8 cellular contexts compared by ENCODE assay signal in the genomic region with DNA sequence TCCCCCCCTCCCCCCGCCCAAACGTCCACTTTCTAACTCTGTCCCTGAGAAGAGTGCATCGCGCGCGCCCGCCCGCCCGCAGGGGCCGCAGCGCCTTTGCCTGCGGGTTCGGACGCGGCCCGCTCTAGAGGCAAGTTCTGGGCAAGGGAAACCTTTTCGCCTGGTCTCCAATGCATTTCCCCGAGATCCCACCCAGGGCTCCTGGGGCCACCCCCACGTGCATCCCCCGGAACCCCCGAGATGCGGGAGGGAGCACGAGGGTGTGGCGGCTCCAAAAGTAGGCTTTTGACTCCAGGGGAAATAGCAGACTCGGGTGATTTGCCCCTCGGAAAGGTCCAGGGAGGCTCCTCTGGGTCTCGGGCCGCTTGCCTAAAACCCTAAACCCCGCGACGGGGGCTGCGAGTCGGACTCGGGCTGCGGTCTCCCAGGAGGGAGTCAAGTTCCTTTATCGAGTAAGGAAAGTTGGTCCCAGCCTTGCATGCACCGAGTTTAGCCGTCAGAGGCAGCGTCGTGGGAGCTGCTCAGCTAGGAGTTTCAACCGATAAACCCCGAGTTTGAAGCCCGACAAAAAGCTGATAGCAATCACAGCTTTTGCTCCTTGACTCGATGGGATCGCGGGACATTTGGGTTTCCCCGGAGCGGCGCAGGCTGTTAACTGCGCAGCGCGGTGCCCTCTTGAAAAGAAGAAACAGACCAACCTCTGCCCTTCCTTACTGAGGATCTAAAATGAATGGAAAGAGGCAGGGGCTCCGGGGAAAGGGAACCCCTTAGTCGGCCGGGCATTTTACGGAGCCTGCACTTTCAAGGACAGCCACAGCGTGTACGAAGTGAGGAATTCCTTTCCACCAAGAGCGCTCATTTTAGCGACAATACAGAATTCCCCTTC.
A peak's percentile ranks its signal among the peaks of the same experiment; 100 is the strongest.
DNase-seq lines count a peak whose midpoint lies in the region; ATAC-seq and TF ChIP-seq lines count a peak whose summit lies in the region.

No MANE protein-coding gene starts in this region.

- H3K4me3 ChIP-seq in NB4 (ENCODE audit: low read depth, low read length) (peak overlapping the region; percentile 75), right lobe of liver (peak overlapping the region in 2 of 3 donors; percentile 6 to 24), thoracic aorta (peak overlapping the region; percentile 74)

- peaks cover 0 to 17% (median 0%) of the 10 kb centered on the region in 4 donors for H3K4me1 ChIP-seq in right lobe of liver
- H3K4me1 ChIP-seq in thoracic aorta (ENCODE audit: control insufficient read depth in 1 of 2, low read depth in 2 of 2), result peaks cover 16 to 40% of the 10 kb centered on the region in 2 donors

- DNase-seq in CD1c-positive myeloid dendritic cell (ENCODE audit: extremely low spot score) (peak; percentile 51), NB4 (ENCODE audit: low read depth) (peak; percentile 88), chondrocyte (ENCODE audit: low spot score) (no peak), right lobe of liver (peak in 1 of 3 donors; percentile 37), thoracic aorta (ENCODE audit: low spot score) (no peak), NCI-H446 treated with DMSO at 0.1 percent for 48 hours (lab: John Stamatoyannopoulos, UW) (no peak)

- intact Hi-C loops in right lobe of liver (cut with DNase I), result no loop called here

- no peak for TF ChIP-seq CTCF in NB4 (IDR thresholded peaks at IDR 0.05; ENCODE audit: low read depth, low read length)
- no peak for TF ChIP-seq CTCF in chondrocyte (IDR thresholded peaks at IDR 0.05)
- TF ChIP-seq CTCF in right lobe of liver (IDR thresholded peaks at IDR 0.05), result no peak
- no peak for TF ChIP-seq CTCF in thoracic aorta (IDR thresholded peaks at IDR 0.05)

- no peaks in the 10 kb centered on the region for H3K27me3 Mint-ChIP-seq in chondrocyte (ENCODE audit: low read depth)

- H3K27me3 ChIP-seq in right lobe of liver (peaks cover 0 to 28% of the 10 kb centered on the region in 2 donors), thoracic aorta (replicated peaks; ENCODE audit: insufficient read depth) (peaks cover 26% of the 10 kb centered on the region)

- WGBS in right lobe of liver (ENCODE audit: insufficient coverage, low coverage, low lambda C conversion rate, missing lambda C conversion rate), result 13% methylated on average over 36 of the region's 60 CpGs

- H3K4me1 Mint-ChIP-seq in chondrocyte (ENCODE audit: low read depth), result peaks cover 25% of the 10 kb centered on the region

- no peaks in the 10 kb centered on the region for H3K9me3 ChIP-seq in right lobe of liver
- no peaks in the 10 kb centered on the region for H3K9me3 ChIP-seq in thoracic aorta

- H3K9me3 Mint-ChIP-seq in chondrocyte (ENCODE audit: low read depth), result no peaks in the 10 kb centered on the region

- H3K36me3 Mint-ChIP-seq in chondrocyte (ENCODE audit: low read depth), result peaks cover 3% of the 10 kb centered on the region

- peak overlapping the region; percentile 85 for H3K27ac Mint-ChIP-seq in chondrocyte (ENCODE audit: unreplicated experiment)

- H3K36me3 ChIP-seq in right lobe of liver, result no peaks in the 10 kb centered on the region
- no peaks in the 10 kb centered on the region for H3K36me3 ChIP-seq in thoracic aorta

- H3K27ac ChIP-seq in right lobe of liver (no peak overlapping the region), thoracic aorta (peak overlapping the region in 1 of 2 donors; percentile 85)

- TF ChIP-seq POLR2A in NB4 (IDR thresholded peaks at IDR 0.05; ENCODE audit: extremely low read depth, insufficient read length) (no peak), right lobe of liver (IDR thresholded peaks at IDR 0.05) (no peak)

- ATAC-seq in right lobe of liver (no peak), thoracic aorta (ENCODE audit: insufficient number of reproducible peaks, low FRiP score, low read depth) (no peak), HG02623 (IDR thresholded peaks at IDR 0.05; ENCODE audit: unreplicated experiment) (no peak), GM19351 (IDR thresholded peaks at IDR 0.05; ENCODE audit: unreplicated experiment) (no peak)

- H3K4me3 Mint-ChIP-seq in chondrocyte (ENCODE audit: unreplicated experiment), result peak overlapping the region; percentile 86

Comparison
In these comparisons a context has a peak if more than half of its experiments do, and no peak if none do; other contexts are left out.
1. DNase-seq: peak in CD1c-positive myeloid dendritic cell (single experiment) and NB4 (single experiment); none in chondrocyte (single experiment), thoracic aorta (single experiment) and NCI-H446 treated with DMSO at 0.1 percent for 48 hours (single experiment).
2. H3K4me3 ChIP-seq: peak in every context shown above with its lines; median percentile 75 in NB4; 74 in thoracic aorta; 15 in right lobe of liver.